In genomic region chr16:89722392-89723278, GRCh38 we compare ENCODE assay signal across 8 cellular contexts. TPM values are rescaled to one million over a fixed set of nuclear protein-coding genes. Genes with fewer than 3 reads are reported as not detected.
A peak's percentile ranks its signal among the peaks of the same experiment; 100 is the strongest.
DNase-seq lines count a peak whose midpoint lies in the region; ATAC-seq, FAIRE-seq and TF ChIP-seq lines count a peak whose summit lies in the region.

No MANE protein-coding gene starts in this region.

- no peak overlapping the region for H3K27ac ChIP-seq in WERI-Rb-1
- peak overlapping the region; percentile 95 to 99 for H3K27ac ChIP-seq in left lung

- H3K36me3 ChIP-seq in WERI-Rb-1 (peaks cover 12% of the 10 kb centered on the region), left lung (peaks cover 0 to 51% of the 10 kb centered on the region in 2 donors)

- no peaks in the 10 kb centered on the region for H3K27me3 ChIP-seq in WERI-Rb-1 (ENCODE audit: insufficient read depth, low read depth, severe bottlenecking)
- no peaks in the 10 kb centered on the region for H3K27me3 ChIP-seq in left lung

- DNase-seq in GM12891 (ENCODE audit: insufficient read length, low spot score) (peak; percentile 56), HT1080 (ENCODE audit: low read depth) (peak; percentile 59), WERI-Rb-1 (no peak), cardiac fibroblast (ENCODE audit: low read depth in 2 of 2) (peak; percentile 64 to 70), left lung (peak; percentile 89 to 92)
- DNase-seq in stimulated activated CD4-positive, alpha-beta T cell treated with anti-CD3 and anti-CD28 coated beads, TNF-alpha, amount 100 ng/mL, for 24 hours (ENCODE audit: low read depth in 3 of 3), result peak; percentile 38 to 64 (median 49)

- intact Hi-C loops in left lung (cut with DNase I), result no loop called here

- FAIRE-seq in GM12891 (lab: Jason Lieb, UNC), result peak; percentile 88

- peaks cover 23 to 69% of the 10 kb centered on the region in 2 donors for H3K4me1 ChIP-seq in left lung

- TF ChIP-seq POLR2A in GM12891 (IDR thresholded peaks at IDR 0.05; ENCODE audit: low read depth, low read length), result no peak; the same call in 1 of the 2 replicates

- ATAC-seq in left lung, result peak; percentile 61
- ATAC-seq in GM21360 (IDR thresholded peaks at IDR 0.05; ENCODE audit: unreplicated experiment), result no peak
- no peak for ATAC-seq in GM21515 (IDR thresholded peaks at IDR 0.05; ENCODE audit: unreplicated experiment)

- H3K9me3 ChIP-seq in WERI-Rb-1 (ENCODE audit: severe bottlenecking) (no peaks in the 10 kb centered on the region), left lung (no peaks in the 10 kb centered on the region)

- H3K4me3 ChIP-seq in WERI-Rb-1 (ENCODE audit: low read depth, low read length) (peak overlapping the region; percentile 55), cardiac fibroblast (replicated peaks in 1 of 2; ENCODE audit: low read depth in 2 of 2, low read length in 2 of 2) (peak overlapping the region; percentile 73 to 76), left lung (peak overlapping the region; percentile 79 to 94)

- TF ChIP-seq CTCF in WERI-Rb-1 (IDR thresholded peaks at IDR 0.05; ENCODE audit: low read depth, low read length), result no peak
- TF ChIP-seq CTCF in cardiac fibroblast (IDR thresholded peaks at IDR 0.05; ENCODE audit: low read depth, low read length), result no peak
- no peak for TF ChIP-seq CTCF in left lung (IDR thresholded peaks at IDR 0.05)

TF ChIP-seq in GM12891, 5 proteins besides CTCF, POLR2A, EP300 and RAD21:
- TF ChIP-seq POLR2AphosphoS5 (IDR thresholded peaks at IDR 0.05; ENCODE audit: low read depth, low read length) (no peak), POU2F2 (IDR thresholded peaks at IDR 0.05; ENCODE audit: low read depth, low read length) (no peak), TAF1 (IDR thresholded peaks at IDR 0.05; ENCODE audit: low read depth, low read length) (no peak), PAX5 (IDR thresholded peaks at IDR 0.05; ENCODE audit: insufficient read depth, low read length, severe bottlenecking) (no peak), SPI1 (IDR thresholded peaks at IDR 0.05; ENCODE audit: low read depth, low read length) (no peak)

RNA-seq across cellular contexts. Expression of gene ZNF276, which starts 1.3 kb away (rescaled TPM):
- 15.1 TPM for polyA plus RNA-seq in GM12891 (2012; ENCODE audit: low read depth, missing spikeins)
- 14.8 and 17.6 TPM in 2 replicates for total RNA-seq in HT1080 (2014; rRNA removed; shearing (Covaris generic))
- 10.0 and 12.5 TPM in 2 replicates for polyA plus RNA-seq in HT1080 (2015; cell fraction: cytosol; rRNA removed)
- polyA plus RNA-seq in HT1080 (2015; cell fraction: nucleus; rRNA removed), result 94.8 and 95.4 TPM in 2 replicates
- total RNA-seq in left lung, result 10 to 100 TPM; 22.1 to 28.1 TPM

RNA-seq across cellular contexts. Expression of gene VPS9D1, which starts 1.9 kb away (rescaled TPM):
- 2.4 TPM for polyA plus RNA-seq in GM12891 (2012; ENCODE audit: low read depth, missing spikeins)
- total RNA-seq in HT1080 (2014; rRNA removed; shearing (Covaris generic)), result 13.4 and 16.0 TPM in 2 replicates
- polyA plus RNA-seq in HT1080 (2015; cell fraction: cytosol; rRNA removed), result 10.6 and 14.8 TPM in 2 replicates
- polyA plus RNA-seq in HT1080 (2015; cell fraction: nucleus; rRNA removed), result 27.4 and 33.7 TPM in 2 replicates
- total RNA-seq in left lung, result 10 to 100 TPM; 14.3 to 19.0 TPM

RNA-seq across cellular contexts. Expression of gene SPATA2L, which starts 21.1 kb away (rescaled TPM):
- polyA plus RNA-seq in GM12891 (2012; ENCODE audit: low read depth, missing spikeins), result 4.0 TPM
- total RNA-seq in HT1080 (2014; rRNA removed; shearing (Covaris generic)), result 14.4 and 15.1 TPM in 2 replicates
- polyA plus RNA-seq in HT1080 (2015; cell fraction: cytosol; rRNA removed), result 9.2 and 9.4 TPM in 2 replicates
- polyA plus RNA-seq in HT1080 (2015; cell fraction: nucleus; rRNA removed), result 9.8 and 10.1 TPM in 2 replicates
- 10 to 100 TPM; 12.3 to 13.8 TPM for total RNA-seq in left lung

RNA-seq across cellular contexts. Expression of gene CDK10, which starts 36.1 kb away (rescaled TPM):
- polyA plus RNA-seq in GM12891 (2012; ENCODE audit: low read depth, missing spikeins), result 28.9 TPM
- 39.2 and 44.5 TPM in 2 replicates for total RNA-seq in HT1080 (2014; rRNA removed; shearing (Covaris generic))
- polyA plus RNA-seq in HT1080 (2015; cell fraction: cytosol; rRNA removed), result 31.3 and 37.6 TPM in 2 replicates
- polyA plus RNA-seq in HT1080 (2015; cell fraction: nucleus; rRNA removed), result 195 and 232 TPM in 2 replicates
- 10 to 100 TPM; 74.8 to 93.1 TPM for total RNA-seq in left lung
